Comparison of ENCODE assay signal across 32 cellular contexts in genomic region chr3:126454026-126454425, GRCh38. TPM values are rescaled to one million over a fixed set of nuclear protein-coding genes. Genes with fewer than 3 reads are reported as not detected.
"Had no signal": no experiment of that assay in that cellular context is flagged by ENCODE, and none has a peak within 500 bp of the region (broad histone marks: within the 10 kb centered on the region; RNA-seq: fewer than 3 reads in every experiment).

No MANE protein-coding gene starts in this region.

- H3K4me1 ChIP-seq: breast epithelium, SJSA1 had no signal

- DNase-seq: activated B cell treated with CpG ODN at 0.5 μM for 24 hours; activated CD4-positive, alpha-beta memory T cell treated with anti-CD3 and anti-CD28 coated beads for 36 hours; activated CD4-positive, alpha-beta T cell treated with anti-CD3 and anti-CD28 coated beads for 1 hour; activated CD4-positive, alpha-beta T cell treated with anti-CD3 and anti-CD28 coated beads, Interleukin-2, amount 10 ng/mL, durations not matched to agents 7 days and 5 days; activated CD8-positive, alpha-beta memory T cell treated with anti-CD3 and anti-CD28 coated beads for 24 hours; activated gamma-delta T cell treated with Interleukin-2 at 50 U/mL for 16 hours; activated naive CD4-positive, alpha-beta T cell treated with anti-CD3 and anti-CD28 coated beads, Interleukin-2, amount 10 ng/mL, durations not matched to agents 7 days and 5 days; activated naive CD8-positive, alpha-beta T cell treated with anti-CD3 and anti-CD28 coated beads, Interleukin-2, amount 10 ng/mL, durations not matched to agents 7 days and 5 days; activated T-cell treated with anti-CD3 and anti-CD28 coated beads, Interleukin-2, amount 50 U/mL, for 4 hours; anterior cingulate cortex; caudate nucleus; MG63; MV-4-11; NCI-H1092 treated with DMSO at 0.1 percent for 48 hours; NCI-H1417 treated with DMSO at 0.1 percent for 48 hours; NCI-H1694; NCI-H2029 treated with DMSO at 0.1 percent for 48 hours; NCI-H345; NCI-H510A; NCI-H526 treated with DMSO at 0.1 percent for 48 hours; NCI-H82; OCI-M1; Right ventricle myocardium superior; T-helper 17 cell; T-helper 9 cell had no signal

- H3K27me3 Mint-ChIP-seq: activated B cell treated with CpG ODN at 0.5 μM for 24 hours; activated CD4-positive, alpha-beta memory T cell treated with anti-CD3 and anti-CD28 coated beads for 36 hours; activated CD4-positive, alpha-beta T cell treated with anti-CD3 and anti-CD28 coated beads, Interleukin-2, amount 10 ng/mL, durations not matched to agents 7 days and 5 days; activated naive CD4-positive, alpha-beta T cell treated with anti-CD3 and anti-CD28 coated beads, Interleukin-2, amount 10 ng/mL, durations not matched to agents 7 days and 5 days; activated naive CD8-positive, alpha-beta T cell treated with anti-CD3 and anti-CD28 coated beads, Interleukin-2, amount 10 ng/mL, durations not matched to agents 7 days and 5 days; T-helper 17 cell had no signal

- H3K4me1 Mint-ChIP-seq: activated B cell treated with CpG ODN at 0.5 μM for 24 hours; activated CD4-positive, alpha-beta T cell treated with anti-CD3 and anti-CD28 coated beads, Interleukin-2, amount 10 ng/mL, durations not matched to agents 7 days and 5 days; activated naive CD4-positive, alpha-beta T cell treated with anti-CD3 and anti-CD28 coated beads, Interleukin-2, amount 10 ng/mL, durations not matched to agents 7 days and 5 days; activated naive CD8-positive, alpha-beta T cell treated with anti-CD3 and anti-CD28 coated beads, Interleukin-2, amount 10 ng/mL, durations not matched to agents 7 days and 5 days had no signal

- ATAC-seq: activated T-cell treated with anti-CD3 and anti-CD28 coated beads, Interleukin-2, amount 50 U/mL, for 4 hours; Panc1; T-helper 17 cell had no signal

- H3K27me3 ChIP-seq: adrenal gland, breast epithelium, MG63, SJSA1 had no signal

- H3K27ac Mint-ChIP-seq: activated B cell treated with CpG ODN at 0.5 μM for 24 hours; activated CD4-positive, alpha-beta memory T cell treated with anti-CD3 and anti-CD28 coated beads for 36 hours; activated CD4-positive, alpha-beta T cell treated with anti-CD3 and anti-CD28 coated beads, Interleukin-2, amount 10 ng/mL, durations not matched to agents 7 days and 5 days; activated naive CD4-positive, alpha-beta T cell treated with anti-CD3 and anti-CD28 coated beads, Interleukin-2, amount 10 ng/mL, durations not matched to agents 7 days and 5 days; activated naive CD8-positive, alpha-beta T cell treated with anti-CD3 and anti-CD28 coated beads, Interleukin-2, amount 10 ng/mL, durations not matched to agents 7 days and 5 days; activated T-helper 2 cell treated with anti-CD3 and anti-CD28 coated beads, Interferon-gamma antibody, Interleukin-2, Interleukin-4, amounts not matched to agents 10 μg/mL and 5 μg/mL and 100 μg/mL, durations not matched to agents 14 hours and 24 hours and 36 hours; T-helper 17 cell had no signal

- H3K27ac ChIP-seq: adrenal gland, breast epithelium, KMS-11, RWPE1, SJSA1 had no signal

- H3K4me3 Mint-ChIP-seq: activated B cell treated with CpG ODN at 0.5 μM for 24 hours; activated CD4-positive, alpha-beta memory T cell treated with anti-CD3 and anti-CD28 coated beads for 36 hours; activated CD4-positive, alpha-beta T cell treated with anti-CD3 and anti-CD28 coated beads, Interleukin-2, amount 10 ng/mL, durations not matched to agents 7 days and 5 days; activated naive CD4-positive, alpha-beta T cell treated with anti-CD3 and anti-CD28 coated beads, Interleukin-2, amount 10 ng/mL, durations not matched to agents 7 days and 5 days; activated naive CD8-positive, alpha-beta T cell treated with anti-CD3 and anti-CD28 coated beads, Interleukin-2, amount 10 ng/mL, durations not matched to agents 7 days and 5 days; activated T-cell treated with anti-CD3 and anti-CD28 coated beads, Interleukin-2, amount 50 U/mL, for 4 hours; T-helper 17 cell had no signal

- H3K9ac ChIP-seq: KMS-11 had no signal

- H3K4me3 ChIP-seq: adrenal gland, breast epithelium, MG63, SJSA1 had no signal

- H3K9me3 Mint-ChIP-seq: activated B cell treated with CpG ODN at 0.5 μM for 24 hours; activated CD4-positive, alpha-beta memory T cell treated with anti-CD3 and anti-CD28 coated beads for 36 hours; activated CD4-positive, alpha-beta T cell treated with anti-CD3 and anti-CD28 coated beads, Interleukin-2, amount 10 ng/mL, durations not matched to agents 7 days and 5 days; activated naive CD4-positive, alpha-beta T cell treated with anti-CD3 and anti-CD28 coated beads, Interleukin-2, amount 10 ng/mL, durations not matched to agents 7 days and 5 days; activated naive CD8-positive, alpha-beta T cell treated with anti-CD3 and anti-CD28 coated beads, Interleukin-2, amount 10 ng/mL, durations not matched to agents 7 days and 5 days; activated T-cell treated with anti-CD3 and anti-CD28 coated beads, Interleukin-2, amount 50 U/mL, for 4 hours; activated T-helper 2 cell treated with anti-CD3 and anti-CD28 coated beads, Interferon-gamma antibody, Interleukin-2, Interleukin-4, amounts not matched to agents 10 μg/mL and 5 μg/mL and 100 μg/mL, durations not matched to agents 14 hours and 24 hours and 36 hours had no signal

- H3K4me2 ChIP-seq: KMS-11 had no signal

- H3K9me3 ChIP-seq: adrenal gland, breast epithelium, MG63, SJSA1 had no signal

RNA-seq across cellular contexts. Expression of gene CFAP100, which starts 59.3 kb away (rescaled TPM):
- total RNA-seq: activated B cell treated with CpG ODN at 0.5 μM for 24 hours; activated CD4-positive, alpha-beta memory T cell treated with anti-CD3 and anti-CD28 coated beads for 36 hours; activated CD4-positive, alpha-beta T cell treated with anti-CD3 and anti-CD28 coated beads, Interleukin-2, amount 10 ng/mL, durations not matched to agents 7 days and 5 days; activated naive CD8-positive, alpha-beta T cell treated with anti-CD3 and anti-CD28 coated beads, Interleukin-2, amount 10 ng/mL, durations not matched to agents 7 days and 5 days; activated T-cell treated with anti-CD3 and anti-CD28 coated beads, Interleukin-2, amount 50 U/mL, for 4 hours; activated T-helper 2 cell treated with anti-CD3 and anti-CD28 coated beads, Interferon-gamma antibody, Interleukin-2, Interleukin-4, amounts not matched to agents 10 μg/mL and 5 μg/mL and 100 μg/mL, durations not matched to agents 14 hours and 24 hours and 36 hours; adrenal gland; breast epithelium; Right ventricle myocardium superior; SJSA1; T-helper 17 cell had no signal
- polyA plus RNA-seq: adrenal gland had no signal
